ENCODE assay signal across 8 cellular contexts in the genomic region with DNA sequence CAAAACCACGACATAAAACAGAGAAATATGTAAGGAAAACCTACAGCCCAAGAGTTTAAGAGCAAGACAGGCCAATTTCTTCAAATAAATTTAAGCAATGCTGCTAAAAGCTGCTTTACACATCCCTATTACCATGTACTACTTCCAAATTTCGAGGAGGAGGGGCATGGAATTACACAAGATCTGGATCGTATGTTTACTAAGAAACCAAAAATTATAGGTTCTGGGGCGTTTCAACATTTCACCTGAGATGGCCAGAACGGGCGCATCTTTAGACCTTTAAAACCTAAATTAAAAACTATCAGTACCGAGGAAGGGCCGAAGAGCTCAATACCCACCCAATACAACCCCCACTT. TPM values are rescaled to one million over a fixed set of nuclear protein-coding genes. Genes with fewer than 3 reads are reported as not detected.
A peak's percentile ranks its signal among the peaks of the same experiment; 100 is the strongest.
DNase-seq lines count a peak whose midpoint lies in the region; ATAC-seq and TF ChIP-seq lines count a peak whose summit lies in the region.

No MANE protein-coding gene starts in this region.

- H3F3A ChIP-seq in DOHH2 (ENCODE audit: control insufficient read depth, insufficient read depth) (peaks cover 11% of the 10 kb centered on the region; the same call in 1 of the 2 replicates), PC-3 (ENCODE audit: low read length, unreplicated experiment) (no peaks in the 10 kb centered on the region)

- peaks cover 74% of the 10 kb centered on the region for H3K79me2 ChIP-seq in DOHH2 (ENCODE audit: control insufficient read depth, low read length)
- peaks cover 68% of the 10 kb centered on the region for H3K79me2 ChIP-seq in PC-3 (ENCODE audit: low read length)

- no peak for ATAC-seq in PC-3

- no peak for TF ChIP-seq POLR2A in esophagus squamous epithelium (IDR thresholded peaks at IDR 0.05)

- intact Hi-C loops in PC-3 (cut with micrococcal nuclease), result loop anchor here (2.0 kb wide), 1 partner anchor 52 kb away; no protein-coding TSS in a partner anchor
- intact Hi-C loops in esophagus squamous epithelium (cut with DNase I), result no loop called here

- H3K9ac ChIP-seq in PC-3 (ENCODE audit: low read length), result peak overlapping the region; percentile 99

- TSS peak; percentile 47 for BruUV-seq in PC-3 (replicated peaks; lab: Mats Ljungman, UMichigan)

- H3K27me3 ChIP-seq in DOHH2 (ENCODE audit: control insufficient read depth, low read length), result no peaks in the 10 kb centered on the region
- no peaks in the 10 kb centered on the region for H3K27me3 ChIP-seq in PC-3 (ENCODE audit: low read length)
- no peaks in the 10 kb centered on the region for H3K27me3 ChIP-seq in esophagus squamous epithelium

- H3K4me3 ChIP-seq in DOHH2 (ENCODE audit: low read length) (peak overlapping the region; percentile 93), PC-3 (ENCODE audit: low read length) (peak overlapping the region; percentile 91), esophagus squamous epithelium (peak overlapping the region; percentile 74 to 94 (median 82))

- no peak for TF ChIP-seq CTCF in DOHH2 (IDR thresholded peaks at IDR 0.05; ENCODE audit: low read depth, low read length, poor library complexity, severe bottlenecking)
- no peak for TF ChIP-seq CTCF in PC-3 (conservative IDR thresholded peaks at IDR 0.05; ENCODE audit: low read depth, low read length)
- no peak for TF ChIP-seq CTCF in esophagus squamous epithelium (IDR thresholded peaks at IDR 0.05)

- CTCF ChIA-PET in PC-3 (lab: Charles Lee), result interaction anchor here (0.6 kb wide), 1 partner anchor 19 kb away, joined by 3 read pairs; no protein-coding TSS in a partner anchor

- no peak for DNase-seq in PC-3
- DNase-seq in esophagus squamous epithelium (lab: John Stamatoyannopoulos, UW), result no peak
- DNase-seq in pons (ENCODE audit: low spot score), result peak; percentile 20
- DNase-seq in DMS 273 treated with DMSO at 0.1 percent for 48 hours (lab: John Stamatoyannopoulos, UW), result no peak
- no peak for DNase-seq in amniotic stem cell (lab: John Stamatoyannopoulos, UW)
- DNase-seq in islet precursor cell, result no peak
- DNase-seq in COLO668 (lab: John Stamatoyannopoulos, UW; ENCODE audit: unreplicated experiment), result no peak

- 0% methylated on average over 6 to 8 of the region's 8 CpGs for WGBS in esophagus squamous epithelium, 2 donors

- H3K4me2 ChIP-seq in DOHH2 (ENCODE audit: low read length) (peak overlapping the region; percentile 68), PC-3 (ENCODE audit: low read length) (peak overlapping the region; percentile 86)

- peak overlapping the region; percentile 86 for H2AFZ ChIP-seq in PC-3 (ENCODE audit: low read length)

- H4K20me1 ChIP-seq in DOHH2 (ENCODE audit: control insufficient read depth, insufficient read depth, low read depth, low read length), result peaks cover 4% of the 10 kb centered on the region; the same call in 1 of the 2 replicates
- H4K20me1 ChIP-seq in PC-3 (ENCODE audit: low read length), result peaks cover 4% of the 10 kb centered on the region; the same call in 1 of the 2 replicates

- POLR2A ChIA-PET in PC-3 (lab: Charles Lee; ENCODE audit: unreplicated experiment), result no interaction called here

- H3K36me3 ChIP-seq in DOHH2 (ENCODE audit: control insufficient read depth, low read length) (peaks cover 56% of the 10 kb centered on the region), PC-3 (ENCODE audit: low read depth, low read length) (peaks cover 11% of the 10 kb centered on the region; the same call in 1 of the 2 replicates), esophagus squamous epithelium (peaks cover 8 to 36% (median 12%) of the 10 kb centered on the region in 3 donors)

- H3K9me3 ChIP-seq in DOHH2 (ENCODE audit: control insufficient read depth, insufficient read depth, low read length), result no peaks in the 10 kb centered on the region
- no peaks in the 10 kb centered on the region for H3K9me3 ChIP-seq in PC-3 (ENCODE audit: low read length)
- H3K9me3 ChIP-seq in esophagus squamous epithelium, result no peaks in the 10 kb centered on the region

- peak overlapping the region; percentile 97 for H3K27ac ChIP-seq in DOHH2 (ENCODE audit: low read depth, low read length)
- H3K27ac ChIP-seq in PC-3 (ENCODE audit: low read length), result peak overlapping the region; percentile 68
- H3K27ac ChIP-seq in esophagus squamous epithelium, result peak overlapping the region; percentile 97 to 100 (median 100)

- no peaks in the 10 kb centered on the region for H3K9me2 ChIP-seq in DOHH2 (replicated peaks; ENCODE audit: control insufficient read depth, low read length)
- no peaks in the 10 kb centered on the region for H3K9me2 ChIP-seq in PC-3 (replicated peaks; ENCODE audit: low read length)

- H3K4me1 ChIP-seq in DOHH2 (ENCODE audit: control insufficient read depth, low read length) (peaks cover 32% of the 10 kb centered on the region), PC-3 (ENCODE audit: insufficient read depth, low read length) (peaks cover 16% of the 10 kb centered on the region; the same call in 1 of the 2 replicates), esophagus squamous epithelium (peaks cover 15 to 65% (median 31%) of the 10 kb centered on the region in 3 donors)

RNA-seq across cellular contexts. Expression of a gene that starts 0.7 kb away (rescaled TPM):
- total RNA-seq in PC-3 (2014; rRNA removed), result 21.9 and 22.7 TPM in 2 replicates
- total RNA-seq in esophagus squamous epithelium, result 10 to 100 TPM; 14.1 to 37.2 (median 26.3) TPM
